8 cellular contexts compared by ENCODE assay signal in genomic region chr3:183637106-183637486, GRCh38. TPM values are rescaled to one million over a fixed set of nuclear protein-coding genes. Genes with fewer than 3 reads are reported as not detected.
DNase-seq lines count a peak whose midpoint lies in the region; ATAC-seq and TF ChIP-seq lines count a peak whose summit lies in the region.

No MANE protein-coding gene starts in this region.

- H3K4me3 ChIP-seq in AG10803 (ENCODE audit: low read length): peak overlapping the region; percentile 88
- peak overlapping the region; percentile 90 for H3K4me3 ChIP-seq in LNCaP clone FGC (ENCODE audit: low read depth, low read length)
- peak overlapping the region; percentile 76 to 100 (median 99) for H3K4me3 ChIP-seq in dorsolateral prefrontal cortex

- CTCF ChIA-PET in GM10248 (lab: Yijun Ruan, JAX): interaction anchor here (0.7 to 1.5 kb wide), 3 partner anchors 8 to 161 kb away, joined by 3 to 5 read pairs (median 4); no protein-coding TSS in a partner anchor

- peak overlapping the region; percentile 96 for H3K4me3 Mint-ChIP-seq in natural killer cell

- H3K36me3 Mint-ChIP-seq in natural killer cell: no peaks in the 10 kb centered on the region

- peak overlapping the region; percentile 92 to 98 for H3K27ac Mint-ChIP-seq in natural killer cell

- POLR2A ChIA-PET in GM10248 (lab: Yijun Ruan, JAX): no interaction called here

- TF ChIP-seq CTCF in AG10803 (conservative IDR thresholded peaks at IDR 0.05; ENCODE audit: low read length): no peak
- no peak for TF ChIP-seq CTCF in LNCaP clone FGC (IDR thresholded peaks at IDR 0.05; ENCODE audit: control insufficient read depth, extremely low read depth, insufficient read depth)
- TF ChIP-seq CTCF in dorsolateral prefrontal cortex (IDR thresholded peaks at IDR 0.05 in 54 of 56, conservative IDR thresholded peaks at IDR 0.05 in 2 of 56; ENCODE audit: low read depth in 1 of 56, partially characterized antibody in 56 of 56): no peak
- TF ChIP-seq CTCF in natural killer cell (IDR thresholded peaks at IDR 0.05): no peak
- no peak for TF ChIP-seq CTCF in GM10248 (IDR thresholded peaks at IDR 0.05; ENCODE audit: control extremely low read depth, extremely low read depth, low read depth, missing control alignments)

- H3K27me3 Mint-ChIP-seq in natural killer cell (ENCODE audit: low read depth in 2 of 2): no peaks in the 10 kb centered on the region

- DNase-seq in AG10803 (ENCODE audit: low read depth) (no peak), LNCaP clone FGC (ENCODE audit: low read depth) (no peak), dorsolateral prefrontal cortex (no peak), natural killer cell (no peak), GM10248 (ENCODE audit: extremely low spot score) (no peak), middle frontal gyrus (ENCODE audit: extremely low spot score, low spot score) (no peak), UCSD-AML1 (lab: John Stamatoyannopoulos, UW; ENCODE audit: unreplicated experiment) (no peak)

- intact Hi-C loops in dorsolateral prefrontal cortex (cut with DNase I): loop anchor here (5.0 to 10.0 kb wide), 3 partner anchors 130 to 190 kb away; partner anchors contain the start of gene MAP6D1 (in 1 of the 2)
- intact Hi-C loops in natural killer cell (cut with micrococcal nuclease): loop anchor here (2.0 to 10.0 kb wide), 4 partner anchors 35 to 1948 kb away; partner anchors contain the start of genes KLHL6 and SENP2

- H3K9me3 Mint-ChIP-seq in natural killer cell: no peaks in the 10 kb centered on the region

- no peaks in the 10 kb centered on the region for H3K27me3 ChIP-seq in dorsolateral prefrontal cortex

- H3K4me1 Mint-ChIP-seq in natural killer cell: peaks cover 34 to 43% of the 10 kb centered on the region in 2 donors

- no peak for ATAC-seq in natural killer cell
- no peak for ATAC-seq in GM21360 (IDR thresholded peaks at IDR 0.05; ENCODE audit: unreplicated experiment)

- H3K27ac ChIP-seq in dorsolateral prefrontal cortex: peak overlapping the region; percentile 2 to 100 (median 100)

RNA-seq across cellular contexts. Expression of gene KLHL24, which starts 1.7 kb away (rescaled TPM):
- total RNA-seq in dorsolateral prefrontal cortex (100 to 1,000 TPM; 171 to 344 (median 241) TPM), natural killer cell (100 to 1,000 TPM; 140 to 189 (median 177) TPM)
